Comparison of ENCODE assay signal across 8 cellular contexts in genomic region chr12:104653730-104654328, GRCh38.
DNase-seq lines count a peak whose midpoint lies in the region; ATAC-seq and TF ChIP-seq lines count a peak whose summit lies in the region.

No MANE protein-coding gene starts in this region.

- H3K9me3 ChIP-seq in endodermal cell (ENCODE audit: control insufficient read depth, low read length) = no peaks in the 10 kb centered on the region

- peaks cover 9% of the 10 kb centered on the region for H3K4me1 ChIP-seq in endodermal cell (ENCODE audit: control insufficient read depth, insufficient read depth, low read length)

- no peak for DNase-seq in activated naive CD8-positive, alpha-beta T cell treated with anti-CD3 and anti-CD28 coated beads, Interleukin-2, amount 50 U/mL, for 24 hours
- DNase-seq in activated naive CD8-positive, alpha-beta T cell treated with anti-CD3 and anti-CD28 coated beads for 36 hours = no peak
- DNase-seq in NCI-H82 (lab: John Stamatoyannopoulos, UW) = peak; percentile 68
- peak; percentile 87 for DNase-seq in endodermal cell
- no peak for DNase-seq in stimulated activated naive B cell treated with anti-CD40 and anti-IgM and Interleukin-4, amounts not matched to agents 10 μg/mL and 1 μg/mL and 100 μg/mL, for 72 hours
- DNase-seq in SIG-M5 (lab: John Stamatoyannopoulos, UW) = no peak
- DNase-seq in COLO668 (lab: John Stamatoyannopoulos, UW; ENCODE audit: unreplicated experiment) = no peak
- DNase-seq in retina = no peak

- 86 to 87% methylated on average over 10 of the region's 10 CpGs for WGBS in endodermal cell (ENCODE audit: insufficient coverage in 1 of 2, insufficient read length in 1 of 2), 2 experiments

- no peaks in the 10 kb centered on the region for H3K27me3 ChIP-seq in endodermal cell (ENCODE audit: control insufficient read depth, insufficient read depth, low read length, poor library complexity, severe bottlenecking)

- no peak overlapping the region for H3K27ac ChIP-seq in endodermal cell (ENCODE audit: low read depth, low read length)

- no peaks in the 10 kb centered on the region for H3K36me3 Mint-ChIP-seq in activated naive CD8-positive, alpha-beta T cell treated with anti-CD3 and anti-CD28 coated beads, Interleukin-2, amount 50 U/mL, for 24 hours (ENCODE audit: low read depth)
- H3K36me3 Mint-ChIP-seq in activated naive CD8-positive, alpha-beta T cell treated with anti-CD3 and anti-CD28 coated beads for 36 hours = peaks cover 2% of the 10 kb centered on the region
- no peaks in the 10 kb centered on the region for H3K36me3 Mint-ChIP-seq in endodermal cell (ENCODE audit: low read depth)
- H3K36me3 Mint-ChIP-seq in stimulated activated naive B cell treated with anti-CD40 and anti-IgM and Interleukin-4, amounts not matched to agents 10 μg/mL and 1 μg/mL and 100 μg/mL, for 72 hours = peaks cover 29 to 50% of the 10 kb centered on the region in 2 donors

- no peaks in the 10 kb centered on the region for H3K9me3 Mint-ChIP-seq in activated naive CD8-positive, alpha-beta T cell treated with anti-CD3 and anti-CD28 coated beads, Interleukin-2, amount 50 U/mL, for 24 hours
- H3K9me3 Mint-ChIP-seq in activated naive CD8-positive, alpha-beta T cell treated with anti-CD3 and anti-CD28 coated beads for 36 hours = no peaks in the 10 kb centered on the region
- H3K9me3 Mint-ChIP-seq in endodermal cell = no peaks in the 10 kb centered on the region
- H3K9me3 Mint-ChIP-seq in stimulated activated naive B cell treated with anti-CD40 and anti-IgM and Interleukin-4, amounts not matched to agents 10 μg/mL and 1 μg/mL and 100 μg/mL, for 72 hours = no peaks in the 10 kb centered on the region

- no peak overlapping the region for H3K4me3 ChIP-seq in endodermal cell (ENCODE audit: low read length)

- no peaks in the 10 kb centered on the region for H3K27me3 Mint-ChIP-seq in activated naive CD8-positive, alpha-beta T cell treated with anti-CD3 and anti-CD28 coated beads, Interleukin-2, amount 50 U/mL, for 24 hours
- no peaks in the 10 kb centered on the region for H3K27me3 Mint-ChIP-seq in activated naive CD8-positive, alpha-beta T cell treated with anti-CD3 and anti-CD28 coated beads for 36 hours
- H3K27me3 Mint-ChIP-seq in endodermal cell (ENCODE audit: insufficient read depth) = no peaks in the 10 kb centered on the region
- no peaks in the 10 kb centered on the region for H3K27me3 Mint-ChIP-seq in stimulated activated naive B cell treated with anti-CD40 and anti-IgM and Interleukin-4, amounts not matched to agents 10 μg/mL and 1 μg/mL and 100 μg/mL, for 72 hours

- H3K9ac ChIP-seq in endodermal cell (ENCODE audit: extremely low read depth, low read length, poor library complexity, severe bottlenecking) = no peak overlapping the region

- peaks cover 15% of the 10 kb centered on the region for H3K4me1 Mint-ChIP-seq in activated naive CD8-positive, alpha-beta T cell treated with anti-CD3 and anti-CD28 coated beads, Interleukin-2, amount 50 U/mL, for 24 hours
- H3K4me1 Mint-ChIP-seq in activated naive CD8-positive, alpha-beta T cell treated with anti-CD3 and anti-CD28 coated beads for 36 hours = peaks cover 16% of the 10 kb centered on the region
- peaks cover 52% of the 10 kb centered on the region for H3K4me1 Mint-ChIP-seq in endodermal cell
- H3K4me1 Mint-ChIP-seq in stimulated activated naive B cell treated with anti-CD40 and anti-IgM and Interleukin-4, amounts not matched to agents 10 μg/mL and 1 μg/mL and 100 μg/mL, for 72 hours = peaks cover 42 to 92% of the 10 kb centered on the region in 2 donors

- ATAC-seq in activated naive CD8-positive, alpha-beta T cell treated with anti-CD3 and anti-CD28 coated beads, Interleukin-2, amount 50 U/mL, for 24 hours = peak; percentile 41
- peak; percentile 31 to 46 for ATAC-seq in stimulated activated naive B cell treated with anti-CD40 and anti-IgM and Interleukin-4, amounts not matched to agents 10 μg/mL and 1 μg/mL and 100 μg/mL, for 72 hours (replicated peaks)

- H3K4me3 Mint-ChIP-seq in activated naive CD8-positive, alpha-beta T cell treated with anti-CD3 and anti-CD28 coated beads, Interleukin-2, amount 50 U/mL, for 24 hours = no peak overlapping the region
- no peak overlapping the region for H3K4me3 Mint-ChIP-seq in activated naive CD8-positive, alpha-beta T cell treated with anti-CD3 and anti-CD28 coated beads for 36 hours
- H3K4me3 Mint-ChIP-seq in endodermal cell = no peak overlapping the region
- H3K4me3 Mint-ChIP-seq in stimulated activated naive B cell treated with anti-CD40 and anti-IgM and Interleukin-4, amounts not matched to agents 10 μg/mL and 1 μg/mL and 100 μg/mL, for 72 hours = no peak overlapping the region

- H3K27ac Mint-ChIP-seq in activated naive CD8-positive, alpha-beta T cell treated with anti-CD3 and anti-CD28 coated beads, Interleukin-2, amount 50 U/mL, for 24 hours = no peak overlapping the region
- H3K27ac Mint-ChIP-seq in activated naive CD8-positive, alpha-beta T cell treated with anti-CD3 and anti-CD28 coated beads for 36 hours = no peak overlapping the region
- H3K27ac Mint-ChIP-seq in endodermal cell = no peak overlapping the region
- H3K27ac Mint-ChIP-seq in stimulated activated naive B cell treated with anti-CD40 and anti-IgM and Interleukin-4, amounts not matched to agents 10 μg/mL and 1 μg/mL and 100 μg/mL, for 72 hours = peak overlapping the region; percentile 74

- peak; percentile 75 for TF ChIP-seq CTCF in endodermal cell (conservative IDR thresholded peaks at IDR 0.05)

- no peaks in the 10 kb centered on the region for H3K36me3 ChIP-seq in endodermal cell (ENCODE audit: control insufficient read depth, insufficient read depth, low read length)

Comparison
In these comparisons a context has a peak if more than half of its experiments do, and no peak if none do; other contexts are left out.
1. DNase-seq: peak in NCI-H82 (single experiment) and endodermal cell (single experiment); none in activated naive CD8-positive, alpha-beta T cell treated with anti-CD3 and anti-CD28 coated beads, Interleukin-2, amount 50 U/mL, for 24 hours (single experiment), activated naive CD8-positive, alpha-beta T cell treated with anti-CD3 and anti-CD28 coated beads for 36 hours (single experiment), stimulated activated naive B cell treated with anti-CD40 and anti-IgM and Interleukin-4, amounts not matched to agents 10 μg/mL and 1 μg/mL and 100 μg/mL, for 72 hours (single experiment), SIG-M5 (single experiment), COLO668 (single experiment) and retina (single experiment).